ENCODE assay signal across 1 cellular context in the genomic region with DNA sequence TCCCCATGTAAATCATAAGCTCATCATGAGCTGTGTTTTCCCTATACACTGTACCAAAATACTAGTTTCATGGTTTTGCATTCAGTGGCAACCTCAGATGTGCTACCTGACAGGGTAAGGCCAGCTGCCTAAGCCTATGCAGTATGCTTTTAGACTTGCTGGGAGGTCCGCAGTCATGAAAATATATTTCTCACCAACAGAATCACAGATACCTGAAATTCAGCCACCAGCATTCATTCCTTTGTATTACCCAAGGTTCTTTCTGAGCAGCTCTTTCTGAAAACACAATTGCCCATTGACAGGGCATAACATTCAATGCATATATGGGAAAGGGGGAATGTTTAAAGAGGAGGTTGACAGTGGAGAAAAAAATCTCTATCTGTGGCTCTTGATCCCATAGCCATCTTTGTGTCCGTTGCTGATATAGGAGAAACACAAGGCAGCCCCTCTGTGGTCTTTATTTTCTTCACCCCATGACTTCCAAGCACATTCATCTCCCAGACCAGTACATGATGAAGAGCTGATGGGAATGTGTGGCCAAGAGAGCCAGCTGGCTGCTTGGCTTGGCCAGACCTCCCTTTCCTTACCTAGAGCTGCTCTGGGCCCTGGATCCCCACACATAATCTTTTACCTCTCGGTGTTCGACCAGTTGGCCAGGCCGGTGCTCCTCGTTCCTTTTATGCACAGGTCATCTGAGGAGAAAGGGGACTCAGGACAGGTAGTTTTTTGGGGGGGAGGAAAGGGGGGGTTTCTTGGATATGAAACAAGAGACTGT.
TF ChIP-seq lines count a peak whose summit lies in the region.

No MANE protein-coding gene starts in this region.

TF ChIP-seq in H1, 55 proteins besides CTCF, POLR2A, EP300 and RAD21 (continued from another document):
- no peak for TF ChIP-seq CHD7 (IDR thresholded peaks at IDR 0.05; ENCODE audit: insufficient replicate concordance, low read length)
